Comparison of ENCODE assay signal across 1 cellular context in genomic region chr17:74790206-74791066, GRCh38.
TF ChIP-seq lines count a peak whose summit lies in the region.

No MANE protein-coding gene starts in this region.

TF ChIP-seq in IMR-90, 13 proteins besides CTCF, POLR2A, EP300 and RAD21:
- no peak for TF ChIP-seq MXI1 (IDR thresholded peaks at IDR 0.05; ENCODE audit: borderline replicate concordance, low read depth, low read length)
- no peak for TF ChIP-seq USF2 (IDR thresholded peaks at IDR 0.05; ENCODE audit: low read depth, low read length)
TF ChIP-seq in IMR-90: peak in this region for 0.
